ENCODE assay signal across 10 cellular contexts in genomic region chr3:141360888-141361598, GRCh38. TPM values are rescaled to one million over a fixed set of nuclear protein-coding genes. Genes with fewer than 3 reads are reported as not detected.
DNase-seq lines count a peak whose midpoint lies in the region; ATAC-seq and TF ChIP-seq lines count a peak whose summit lies in the region.
"Had no signal": no experiment of that assay in that cellular context is flagged by ENCODE, and none has a peak within 500 bp of the region (broad histone marks: within the 10 kb centered on the region; RNA-seq: fewer than 3 reads in every experiment).

No MANE protein-coding gene starts in this region.

- no peaks in the 10 kb centered on the region for H3K27me3 Mint-ChIP-seq in activated naive CD8-positive, alpha-beta T cell treated with anti-CD3 and anti-CD28 coated beads, Interleukin-2, amount 50 U/mL, for 24 hours

- ATAC-seq in HG02678 (IDR thresholded peaks at IDR 0.05; ENCODE audit: unreplicated experiment) = peak; percentile 69
- peak; percentile 52 for ATAC-seq in activated naive CD8-positive, alpha-beta T cell treated with anti-CD3 and anti-CD28 coated beads, Interleukin-2, amount 50 U/mL, for 24 hours
- peak; percentile 72 to 88 (median 82) for ATAC-seq in heart left ventricle

- peak overlapping the region in 6 of 12 donors; percentile 6 to 33 (median 26) for H3K4me3 ChIP-seq in heart left ventricle
- H3K4me3 ChIP-seq: HAP-1 had no signal

- WGBS in heart left ventricle, 4 donors = 20 to 27% (median 21%) methylated on average over 6 of the region's 6 CpGs

- no peaks in the 10 kb centered on the region for H3K27me3 ChIP-seq in heart left ventricle

- H3K9me3 ChIP-seq in heart left ventricle = peaks cover 0 to 15% (median 3%) of the 10 kb centered on the region in 12 donors

- H3K36me3 Mint-ChIP-seq in activated naive CD8-positive, alpha-beta T cell treated with anti-CD3 and anti-CD28 coated beads, Interleukin-2, amount 50 U/mL, for 24 hours (ENCODE audit: low read depth) = no peaks in the 10 kb centered on the region
- H3K36me3 Mint-ChIP-seq: natural killer cell treated with Interleukin-12 subunit alpha and Interleukin-12 subunit beta and Interleukin-15 and Interleukin-18, amount 100 ng/mL, for 72 hours had no signal

- DNase-seq in ELR (ENCODE audit: low read depth) (peak; percentile 89), NCI-H2227 treated with DMSO at 0.1 percent for 48 hours (lab: John Stamatoyannopoulos, UW) (peak; percentile 30), heart left ventricle (peak in 1 of 5 donors; percentile 23), putamen (ENCODE audit: low spot score) (peak; percentile 64), UCSD-AML1 (lab: John Stamatoyannopoulos, UW; ENCODE audit: unreplicated experiment) (no peak)
- no peak for DNase-seq in activated naive CD8-positive, alpha-beta T cell treated with anti-CD3 and anti-CD28 coated beads, Interleukin-2, amount 50 U/mL, for 24 hours

- peaks cover 9% of the 10 kb centered on the region for H3K4me1 Mint-ChIP-seq in activated naive CD8-positive, alpha-beta T cell treated with anti-CD3 and anti-CD28 coated beads, Interleukin-2, amount 50 U/mL, for 24 hours

- H3K36me3 ChIP-seq in heart left ventricle = no peaks in the 10 kb centered on the region
- H3K36me3 ChIP-seq: HAP-1 had no signal

- TF ChIP-seq CTCF in 22Rv1 (IDR thresholded peaks at IDR 0.05) = peak; percentile 82
- peak; percentile 63 to 92 (median 84) for TF ChIP-seq CTCF in heart left ventricle (IDR thresholded peaks at IDR 0.05)

- peaks cover 3% of the 10 kb centered on the region for H3K9me3 Mint-ChIP-seq in activated naive CD8-positive, alpha-beta T cell treated with anti-CD3 and anti-CD28 coated beads, Interleukin-2, amount 50 U/mL, for 24 hours
- H3K9me3 Mint-ChIP-seq: natural killer cell treated with Interleukin-12 subunit alpha and Interleukin-12 subunit beta and Interleukin-15 and Interleukin-18, amount 100 ng/mL, for 72 hours had no signal

- H3K4me3 Mint-ChIP-seq in activated naive CD8-positive, alpha-beta T cell treated with anti-CD3 and anti-CD28 coated beads, Interleukin-2, amount 50 U/mL, for 24 hours = no peak overlapping the region
- H3K4me3 Mint-ChIP-seq: natural killer cell treated with Interleukin-12 subunit alpha and Interleukin-12 subunit beta and Interleukin-15 and Interleukin-18, amount 100 ng/mL, for 72 hours had no signal

- TF ChIP-seq POLR2A in heart left ventricle (IDR thresholded peaks at IDR 0.05) = no peak

- H3K27ac Mint-ChIP-seq in activated naive CD8-positive, alpha-beta T cell treated with anti-CD3 and anti-CD28 coated beads, Interleukin-2, amount 50 U/mL, for 24 hours = no peak overlapping the region

- intact Hi-C loops in heart left ventricle (cut with DNase I) = loop anchor here in 8 of 10 donors (1.0 to 10.0 kb wide), 10 partner anchors 48 to 204 kb away; no protein-coding TSS in a partner anchor

- H3K27ac ChIP-seq in 22Rv1 = no peak overlapping the region
- H3K27ac ChIP-seq in heart left ventricle = peak overlapping the region in 10 of 12 donors; percentile 10 to 60 (median 44)

- peaks cover 0 to 12% (median 4%) of the 10 kb centered on the region in 12 donors for H3K4me1 ChIP-seq in heart left ventricle

RNA-seq across cellular contexts. Expression of gene ZBTB38, which starts 7.3 kb away (rescaled TPM):
- total RNA-seq in heart left ventricle = 100 to 1,000 TPM in 7 of 9 donors, 10 to 100 TPM in 2; 97.5 to 189 (median 128) TPM
- 10 to 100 TPM; 15.5 to 88.1 TPM for polyA plus RNA-seq in heart left ventricle

Comparison
In these comparisons a context has a peak if more than half of its experiments do, and no peak if none do; other contexts are left out.
1. DNase-seq: peak in ELR (single experiment), NCI-H2227 treated with DMSO at 0.1 percent for 48 hours (single experiment) and putamen (single experiment); none in activated naive CD8-positive, alpha-beta T cell treated with anti-CD3 and anti-CD28 coated beads, Interleukin-2, amount 50 U/mL, for 24 hours (single experiment) and UCSD-AML1 (single experiment).
2. Peak in every context shown above with its lines, with median percentiles within 50 percentile points of each other: ATAC-seq.